19 cellular contexts compared by ENCODE assay signal in the genomic region with DNA sequence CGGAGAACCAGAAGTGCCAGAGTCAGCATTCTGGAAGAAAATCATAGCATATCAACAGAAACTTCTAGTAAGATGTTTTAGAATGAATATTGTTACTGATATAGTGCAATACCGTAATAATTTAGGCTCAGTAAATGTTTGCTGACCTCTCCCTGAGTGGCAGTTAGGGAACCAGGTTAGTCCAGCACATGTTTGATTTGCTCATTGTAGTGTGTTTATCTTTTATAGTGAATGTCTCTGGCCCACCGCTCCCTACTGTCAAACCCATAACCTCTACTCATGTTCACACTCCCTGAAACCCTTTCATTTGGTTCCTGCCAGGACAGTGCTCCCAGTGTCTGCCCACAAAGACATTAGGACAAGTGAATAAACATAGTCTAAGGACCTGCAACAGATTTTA.
DNase-seq lines count a peak whose midpoint lies in the region; ATAC-seq and TF ChIP-seq lines count a peak whose summit lies in the region.
"Had no signal": no experiment of that assay in that cellular context is flagged by ENCODE, and none has a peak within 500 bp of the region (broad histone marks: within the 10 kb centered on the region; RNA-seq: fewer than 3 reads in every experiment).

No MANE protein-coding gene starts in this region.

- H3K4me1 ChIP-seq in mucosa of descending colon (ENCODE audit: low read depth): peaks cover 4% of the 10 kb centered on the region
- peaks cover 44 to 49% of the 10 kb centered on the region in 2 donors for H3K4me1 ChIP-seq in thyroid gland
- H3K4me1 ChIP-seq: Caco-2 had no signal

- no peak for TF ChIP-seq POLR2A in thyroid gland (IDR thresholded peaks at IDR 0.05)

- TF ChIP-seq CTCF in mucosa of descending colon (IDR thresholded peaks at IDR 0.05) (no peak), thyroid gland (IDR thresholded peaks at IDR 0.05) (no peak)

- no peaks in the 10 kb centered on the region for H3K27me3 Mint-ChIP-seq in activated CD4-positive, alpha-beta memory T cell treated with anti-CD3 and anti-CD28 coated beads for 36 hours
- H3K27me3 Mint-ChIP-seq: B cell; CD4-positive, CD25-positive, alpha-beta regulatory T cell had no signal

- POLR2A ChIA-PET in activated CD4-positive, alpha-beta memory T cell treated with anti-CD3 and anti-CD28 coated beads for 36 hours (lab: Charles Lee): no interaction called here

- WGBS in thyroid gland, 2 donors: 55 to 65% methylated on average over 3 of the region's 3 CpGs

- H3K4me3 ChIP-seq in mucosa of descending colon (no peak overlapping the region), thyroid gland (replicated peaks in 1 of 3) (no peak overlapping the region)
- H3K4me3 ChIP-seq: BLaER1 had no signal

- H3K9me3 ChIP-seq in mucosa of descending colon (no peaks in the 10 kb centered on the region), thyroid gland (no peaks in the 10 kb centered on the region)
- H3K9me3 ChIP-seq: BLaER1, Caco-2 had no signal

- no peak overlapping the region for H3K27ac Mint-ChIP-seq in activated CD4-positive, alpha-beta memory T cell treated with anti-CD3 and anti-CD28 coated beads for 36 hours
- H3K27ac Mint-ChIP-seq: B cell; CD4-positive, CD25-positive, alpha-beta regulatory T cell; CD8-positive, alpha-beta T cell had no signal

- DNase-seq in DMS53 (lab: John Stamatoyannopoulos, UW) (peak; percentile 18), DMS53 treated with DMSO at 0.1 percent for 48 hours (lab: John Stamatoyannopoulos, UW; ENCODE audit: unreplicated experiment) (no peak), NCI-H2029 (lab: John Stamatoyannopoulos, UW) (peak; percentile 43), mucosa of descending colon (peak in 1 of 3 donors; percentile 38), thyroid gland (no peak), NCI-H226 (no peak)
- no peak for DNase-seq in activated CD4-positive, alpha-beta memory T cell treated with anti-CD3 and anti-CD28 coated beads for 36 hours
- DNase-seq: Caco-2; CD4-positive, CD25-positive, alpha-beta regulatory T cell; CD8-positive, alpha-beta T cell; DMS 273 treated with DMSO at 0.1 percent for 48 hours; DND-41; H7; HCEC 1CT had no signal

- no peaks in the 10 kb centered on the region for H3K27me3 ChIP-seq in thyroid gland
- H3K27me3 ChIP-seq: BLaER1 had no signal

- H3K36me3 Mint-ChIP-seq in activated CD4-positive, alpha-beta memory T cell treated with anti-CD3 and anti-CD28 coated beads for 36 hours: no peaks in the 10 kb centered on the region
- H3K36me3 Mint-ChIP-seq: CD4-positive, CD25-positive, alpha-beta regulatory T cell; CD8-positive, alpha-beta T cell had no signal

- intact Hi-C loops in mucosa of descending colon (cut with DNase I, micrococcal nuclease): no loop called here
- intact Hi-C loops in thyroid gland (cut with DNase I): no loop called here
- intact Hi-C loops in activated CD4-positive, alpha-beta memory T cell treated with anti-CD3 and anti-CD28 coated beads for 36 hours (cut with micrococcal nuclease): no loop called here

- H3K4me1 Mint-ChIP-seq in activated CD4-positive, alpha-beta memory T cell treated with anti-CD3 and anti-CD28 coated beads for 36 hours (ENCODE audit: low read depth): no peaks in the 10 kb centered on the region
- H3K4me1 Mint-ChIP-seq: B cell; CD4-positive, CD25-positive, alpha-beta regulatory T cell had no signal

- CTCF ChIA-PET in activated CD4-positive, alpha-beta memory T cell treated with anti-CD3 and anti-CD28 coated beads for 36 hours (lab: Charles Lee): interaction anchor here (1.0 kb wide), 1 partner anchor 19 kb away, joined by 3 read pairs; no protein-coding TSS in a partner anchor

- H3K9me3 Mint-ChIP-seq in activated CD4-positive, alpha-beta memory T cell treated with anti-CD3 and anti-CD28 coated beads for 36 hours: no peaks in the 10 kb centered on the region
- H3K9me3 Mint-ChIP-seq: CD8-positive, alpha-beta T cell had no signal

- H3K4me3 Mint-ChIP-seq in activated CD4-positive, alpha-beta memory T cell treated with anti-CD3 and anti-CD28 coated beads for 36 hours: no peak overlapping the region
- H3K4me3 Mint-ChIP-seq: B cell; CD4-positive, CD25-positive, alpha-beta regulatory T cell; CD8-positive, alpha-beta T cell had no signal

- ATAC-seq in mucosa of descending colon (peak; percentile 63), GM19395 (IDR thresholded peaks at IDR 0.05; ENCODE audit: unreplicated experiment) (no peak)
- ATAC-seq: CD8-positive, alpha-beta T cell had no signal

- no peaks in the 10 kb centered on the region for H3K36me3 ChIP-seq in mucosa of descending colon (ENCODE audit: low read depth)
- no peaks in the 10 kb centered on the region for H3K36me3 ChIP-seq in thyroid gland
- H3K36me3 ChIP-seq: BLaER1 had no signal

- peak overlapping the region; percentile 84 to 89 (median 88) for H3K27ac ChIP-seq in thyroid gland
- H3K27ac ChIP-seq: 22Rv1, BLaER1, C4-2B had no signal

Comparison
In these comparisons a context has a peak if more than half of its experiments do, and no peak if none do; other contexts are left out.
1. DNase-seq: peak in DMS53 (single experiment) and NCI-H2029 (single experiment); none in DMS53 treated with DMSO at 0.1 percent for 48 hours (single experiment), thyroid gland (0 of 2), activated CD4-positive, alpha-beta memory T cell treated with anti-CD3 and anti-CD28 coated beads for 36 hours (single experiment) and NCI-H226 (single experiment).